18 cellular contexts compared by ENCODE assay signal in the genomic region with DNA sequence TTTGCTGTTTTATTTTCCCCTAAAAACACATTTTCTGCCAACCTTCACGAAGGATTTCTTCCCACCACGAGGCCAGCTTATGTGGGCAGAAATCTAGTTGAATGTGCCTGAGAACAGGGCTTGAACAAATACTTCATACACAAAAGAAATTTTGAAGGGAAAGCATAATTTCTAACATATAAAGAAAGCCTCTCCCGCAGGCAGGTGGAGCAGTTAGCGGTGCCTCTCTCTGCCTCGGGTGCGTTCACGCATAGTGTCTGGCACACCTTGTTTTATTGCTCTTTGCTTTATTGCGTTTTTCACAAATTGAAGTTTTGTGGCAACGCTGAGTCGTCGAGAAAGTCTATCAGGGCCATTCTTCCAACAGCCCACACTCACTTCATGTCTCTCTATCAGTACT. TPM values are rescaled to one million over a fixed set of nuclear protein-coding genes. Genes with fewer than 3 reads are reported as not detected.
DNase-seq lines count a peak whose midpoint lies in the region; ATAC-seq and TF ChIP-seq lines count a peak whose summit lies in the region.
"Had no signal": no experiment of that assay in that cellular context is flagged by ENCODE, and none has a peak within 500 bp of the region (broad histone marks: within the 10 kb centered on the region; RNA-seq: fewer than 3 reads in every experiment).

No MANE protein-coding gene starts in this region.

- H3K9ac ChIP-seq in PC-3 (ENCODE audit: low read length) = no peak overlapping the region

- 91% methylated on average over 11 of the region's 11 CpGs for WGBS in right cardiac atrium

- H3K79me2 ChIP-seq in PC-3 (ENCODE audit: low read length) = no peaks in the 10 kb centered on the region

- no peaks in the 10 kb centered on the region for H3K36me3 ChIP-seq in right atrium auricular region
- no peaks in the 10 kb centered on the region for H3K36me3 ChIP-seq in PC-3 (ENCODE audit: low read depth, low read length)

- DNase-seq in right atrium auricular region (ENCODE audit: low spot score) (peak; percentile 47), right cardiac atrium (no peak), left kidney (ENCODE audit: low read depth, low spot score) (peak; percentile 18), NCI-H2227 (lab: John Stamatoyannopoulos, UW; ENCODE audit: unreplicated experiment) (no peak), PC-3 (no peak)
- DNase-seq in activated T-helper 2 cell treated with anti-CD3 and anti-CD28 coated beads, Interferon-gamma antibody, Interleukin-2, Interleukin-4, amounts not matched to agents 10 μg/mL and 5 μg/mL and 100 μg/mL, durations not matched to agents 14 hours and 24 hours and 36 hours (ENCODE audit: low spot score) = peak; percentile 7
- DNase-seq: ACHN, AML-193, Caco-2, DMS153, NCI-H1048, NCI-H1436 treated with DMSO at 0.1 percent for 48 hours, NCI-H2081, NCI-H226, NCI-H524 treated with DMSO at 0.1 percent for 48 hours, SHP77 had no signal

- no peak overlapping the region for H3K4me3 ChIP-seq in right atrium auricular region
- H3K4me3 ChIP-seq in right cardiac atrium (ENCODE audit: low read length) = no peak overlapping the region
- no peak overlapping the region for H3K4me3 ChIP-seq in PC-3 (ENCODE audit: low read length)

- no peaks in the 10 kb centered on the region for H4K20me1 ChIP-seq in PC-3 (ENCODE audit: low read length)

- H3K27me3 Mint-ChIP-seq in activated T-helper 2 cell treated with anti-CD3 and anti-CD28 coated beads, Interferon-gamma antibody, Interleukin-2, Interleukin-4, amounts not matched to agents 10 μg/mL and 5 μg/mL and 100 μg/mL, durations not matched to agents 14 hours and 24 hours and 36 hours (ENCODE audit: low read depth) = no peaks in the 10 kb centered on the region

- CTCF ChIA-PET in PC-3 (lab: Charles Lee) = no interaction called here

- no peak overlapping the region for H2AFZ ChIP-seq in PC-3 (ENCODE audit: low read length)

- no peaks in the 10 kb centered on the region for H3K9me3 Mint-ChIP-seq in activated T-helper 2 cell treated with anti-CD3 and anti-CD28 coated beads, Interferon-gamma antibody, Interleukin-2, Interleukin-4, amounts not matched to agents 10 μg/mL and 5 μg/mL and 100 μg/mL, durations not matched to agents 14 hours and 24 hours and 36 hours

- peaks cover 10% of the 10 kb centered on the region for H3K36me3 Mint-ChIP-seq in activated T-helper 2 cell treated with anti-CD3 and anti-CD28 coated beads, Interferon-gamma antibody, Interleukin-2, Interleukin-4, amounts not matched to agents 10 μg/mL and 5 μg/mL and 100 μg/mL, durations not matched to agents 14 hours and 24 hours and 36 hours (ENCODE audit: low read depth)

- H3F3A ChIP-seq in PC-3 (ENCODE audit: low read length, unreplicated experiment) = no peaks in the 10 kb centered on the region

- H3K9me3 ChIP-seq in right atrium auricular region (no peaks in the 10 kb centered on the region), right cardiac atrium (ENCODE audit: control insufficient read depth, low read length) (no peaks in the 10 kb centered on the region), PC-3 (ENCODE audit: low read length) (no peaks in the 10 kb centered on the region)
- H3K9me3 ChIP-seq: Caco-2 had no signal

- BruUV-seq in PC-3 (replicated peaks; lab: Mats Ljungman, UMichigan) = no TSS peak

- no peaks in the 10 kb centered on the region for H3K27me3 ChIP-seq in right atrium auricular region
- H3K27me3 ChIP-seq in right cardiac atrium (ENCODE audit: control insufficient read depth, insufficient read depth) = no peaks in the 10 kb centered on the region
- H3K27me3 ChIP-seq in PC-3 (ENCODE audit: low read length) = no peaks in the 10 kb centered on the region

- no peak overlapping the region for H3K4me3 Mint-ChIP-seq in activated T-helper 2 cell treated with anti-CD3 and anti-CD28 coated beads, Interferon-gamma antibody, Interleukin-2, Interleukin-4, amounts not matched to agents 10 μg/mL and 5 μg/mL and 100 μg/mL, durations not matched to agents 14 hours and 24 hours and 36 hours (ENCODE audit: low read depth)

- H3K4me2 ChIP-seq in PC-3 (ENCODE audit: low read length) = no peak overlapping the region

- no peaks in the 10 kb centered on the region for H3K9me2 ChIP-seq in PC-3 (replicated peaks; ENCODE audit: low read length)

- intact Hi-C loops in right cardiac atrium (cut with DNase I) (loop anchor here in 1 of 4 donors (10.0 kb wide), 1 partner anchor 54 kb away; no protein-coding TSS in a partner anchor), PC-3 (cut with micrococcal nuclease) (no loop called here)
- intact Hi-C loops in activated T-helper 2 cell treated with anti-CD3 and anti-CD28 coated beads, Interferon-gamma antibody, Interleukin-2, Interleukin-4, amounts not matched to agents 10 μg/mL and 5 μg/mL and 100 μg/mL, durations not matched to agents 14 hours and 24 hours and 36 hours (cut with micrococcal nuclease) = no loop called here

- POLR2A ChIA-PET in PC-3 (lab: Charles Lee; ENCODE audit: unreplicated experiment) = no interaction called here

- H3K27ac Mint-ChIP-seq in activated T-helper 2 cell treated with anti-CD3 and anti-CD28 coated beads, Interferon-gamma antibody, Interleukin-2, Interleukin-4, amounts not matched to agents 10 μg/mL and 5 μg/mL and 100 μg/mL, durations not matched to agents 14 hours and 24 hours and 36 hours = no peak overlapping the region

- peaks cover 59% of the 10 kb centered on the region for H3K4me1 Mint-ChIP-seq in activated T-helper 2 cell treated with anti-CD3 and anti-CD28 coated beads, Interferon-gamma antibody, Interleukin-2, Interleukin-4, amounts not matched to agents 10 μg/mL and 5 μg/mL and 100 μg/mL, durations not matched to agents 14 hours and 24 hours and 36 hours (ENCODE audit: low read depth)

- H3K27ac ChIP-seq in right atrium auricular region (no peak overlapping the region), right cardiac atrium (ENCODE audit: low read length) (no peak overlapping the region), PC-3 (ENCODE audit: low read length) (no peak overlapping the region)

- H3K4me1 ChIP-seq in right atrium auricular region (no peaks in the 10 kb centered on the region), right cardiac atrium (ENCODE audit: control insufficient read depth, insufficient read depth, low read length) (no peaks in the 10 kb centered on the region), PC-3 (ENCODE audit: insufficient read depth, low read length) (peaks cover 29% of the 10 kb centered on the region)
- H3K4me1 ChIP-seq: Caco-2 had no signal

- no peak for ATAC-seq in right cardiac atrium
- no peak for ATAC-seq in GM18517 (IDR thresholded peaks at IDR 0.05; ENCODE audit: unreplicated experiment)
- ATAC-seq in PC-3 = no peak

- TF ChIP-seq CTCF in right atrium auricular region (IDR thresholded peaks at IDR 0.05) (no peak), PC-3 (conservative IDR thresholded peaks at IDR 0.05; ENCODE audit: low read depth, low read length) (no peak)

RNA-seq across cellular contexts. Expression of gene CSGALNACT2, which starts 7.0 kb away (rescaled TPM):
- 10 to 100 TPM; 10.0 to 14.9 TPM for total RNA-seq in right atrium auricular region
- 10 to 100 TPM in 3 of 4 donors, 1 to 10 TPM in 1; 10.0 to 17.2 (median 10.9) TPM for total RNA-seq in right cardiac atrium
- 5.1 TPM for polyA plus RNA-seq in right cardiac atrium
- 25.2 and 25.6 TPM in 2 replicates for total RNA-seq in activated T-helper 2 cell treated with anti-CD3 and anti-CD28 coated beads, Interferon-gamma antibody, Interleukin-2, Interleukin-4, amounts not matched to agents 10 μg/mL and 5 μg/mL and 100 μg/mL, durations not matched to agents 14 hours and 24 hours and 36 hours
- 3.6 and 3.9 TPM in 2 replicates for total RNA-seq in PC-3 (2014; rRNA removed)

RNA-seq across cellular contexts. Expression of gene RET, which starts 54.4 kb away (rescaled TPM):
- total RNA-seq in right atrium auricular region (under 1 TPM; 0.12 to 0.44 TPM), right cardiac atrium (under 1 TPM; 0.23 to 0.47 (median 0.33) TPM), PC-3 (2014; rRNA removed) (not detected in 2 replicates)
- polyA plus RNA-seq in right cardiac atrium = 0.59 TPM
- 0.21 and 0.59 TPM in 2 replicates for total RNA-seq in activated T-helper 2 cell treated with anti-CD3 and anti-CD28 coated beads, Interferon-gamma antibody, Interleukin-2, Interleukin-4, amounts not matched to agents 10 μg/mL and 5 μg/mL and 100 μg/mL, durations not matched to agents 14 hours and 24 hours and 36 hours
- total RNA-seq: Caco-2, MCF 10A had no signal

Comparison
In these comparisons a context has a peak if more than half of its experiments do, and no peak if none do; other contexts are left out.
1. DNase-seq: peak in right atrium auricular region (single experiment), activated T-helper 2 cell treated with anti-CD3 and anti-CD28 coated beads, Interferon-gamma antibody, Interleukin-2, Interleukin-4, amounts not matched to agents 10 μg/mL and 5 μg/mL and 100 μg/mL, durations not matched to agents 14 hours and 24 hours and 36 hours (single experiment) and left kidney (single experiment); none in right cardiac atrium (0 of 3), NCI-H2227 (single experiment) and PC-3 (single experiment).